Comparison of ENCODE assay signal across 18 cellular contexts in genomic region chr15:68498076-68498475, GRCh38.
"Had no signal": no experiment of that assay in that cellular context is flagged by ENCODE, and none has a peak within 500 bp of the region (broad histone marks: within the 10 kb centered on the region; RNA-seq: fewer than 3 reads in every experiment).

No MANE protein-coding gene starts in this region.

- H3K4me3 Mint-ChIP-seq: naive thymus-derived CD8-positive, alpha-beta T cell; neural crest cell; stimulated activated naive B cell treated with anti-CD40 and anti-IgM and Interleukin-4, amounts not matched to agents 10 μg/mL and 1 μg/mL and 100 μg/mL, for 72 hours; stimulated activated naive CD8-positive, alpha-beta T cell treated with anti-CD3 and anti-CD28 coated beads, Interleukin-15, amount 100 ng/mL, for 72 hours had no signal

- H3K9me3 Mint-ChIP-seq: neural crest cell; stimulated activated naive B cell treated with anti-CD40 and anti-IgM and Interleukin-4, amounts not matched to agents 10 μg/mL and 1 μg/mL and 100 μg/mL, for 72 hours; stimulated activated naive CD8-positive, alpha-beta T cell treated with anti-CD3 and anti-CD28 coated beads, Interleukin-15, amount 100 ng/mL, for 72 hours had no signal

- H3K27me3 ChIP-seq: colonic mucosa, hepatocyte, ovary, right atrium auricular region, sigmoid colon, transverse colon had no signal

- H3K4me1 ChIP-seq: colonic mucosa, transverse colon had no signal

- H3K4me3 ChIP-seq: colonic mucosa, hepatocyte, ovary, right atrium auricular region, sigmoid colon, skin epidermis, thoracic aorta, transverse colon had no signal

- H3K4me1 Mint-ChIP-seq: neural crest cell; stimulated activated naive B cell treated with anti-CD40 and anti-IgM and Interleukin-4, amounts not matched to agents 10 μg/mL and 1 μg/mL and 100 μg/mL, for 72 hours; stimulated activated naive CD8-positive, alpha-beta T cell treated with anti-CD3 and anti-CD28 coated beads, Interleukin-15, amount 100 ng/mL, for 72 hours had no signal

- H3K9me3 ChIP-seq: colonic mucosa, ovary, right atrium auricular region, sigmoid colon, thoracic aorta, transverse colon had no signal

- H3K27ac Mint-ChIP-seq: naive thymus-derived CD8-positive, alpha-beta T cell; stimulated activated naive B cell treated with anti-CD40 and anti-IgM and Interleukin-4, amounts not matched to agents 10 μg/mL and 1 μg/mL and 100 μg/mL, for 72 hours had no signal

- ATAC-seq: left colon; naive thymus-derived CD8-positive, alpha-beta T cell; stimulated activated naive B cell treated with anti-CD40 and anti-IgM and Interleukin-4, amounts not matched to agents 10 μg/mL and 1 μg/mL and 100 μg/mL, for 72 hours; stimulated activated naive CD8-positive, alpha-beta T cell treated with anti-CD3 and anti-CD28 coated beads, Interleukin-15, amount 100 ng/mL, for 72 hours had no signal

- H3K36me3 ChIP-seq: colonic mucosa, ovary, right atrium auricular region, sigmoid colon, thoracic aorta, transverse colon had no signal

- H3K36me3 Mint-ChIP-seq: naive thymus-derived CD8-positive, alpha-beta T cell; stimulated activated naive B cell treated with anti-CD40 and anti-IgM and Interleukin-4, amounts not matched to agents 10 μg/mL and 1 μg/mL and 100 μg/mL, for 72 hours had no signal

- DNase-seq: colonic mucosa; dermis blood vessel endothelial cell; foreskin melanocyte; head of caudate nucleus; left colon; naive thymus-derived CD8-positive, alpha-beta T cell; ovary; sigmoid colon; stimulated activated CD4-positive, alpha-beta T cell treated with anti-CD3 and anti-CD28 coated beads, Interleukin-2, amount 100 ng/mL, for 24 hours; stimulated activated CD4-positive, alpha-beta T cell treated with anti-CD3 and anti-CD28 coated beads, Interleukin-4, amount 100 ng/mL, for 4 hours; stimulated activated naive B cell treated with anti-CD40 and anti-IgM and Interleukin-4, amounts not matched to agents 10 μg/mL and 1 μg/mL and 100 μg/mL, for 72 hours; stimulated activated naive CD8-positive, alpha-beta T cell treated with anti-CD3 and anti-CD28 coated beads, Interleukin-15, amount 100 ng/mL, for 72 hours; transverse colon had no signal

- H3K27ac ChIP-seq: colonic mucosa, hepatocyte, ovary, right atrium auricular region, sigmoid colon, skin epidermis, thoracic aorta, transverse colon had no signal
